9 cellular contexts compared by ENCODE assay signal in genomic region chr12:89350260-89350659, GRCh38. TPM values are rescaled to one million over a fixed set of nuclear protein-coding genes. Genes with fewer than 3 reads are reported as not detected.
DNase-seq lines count a peak whose midpoint lies in the region; ATAC-seq and TF ChIP-seq lines count a peak whose summit lies in the region.
"Had no signal": no experiment of that assay in that cellular context is flagged by ENCODE, and none has a peak within 500 bp of the region (broad histone marks: within the 10 kb centered on the region; RNA-seq: fewer than 3 reads in every experiment).

No MANE protein-coding gene starts in this region.

- no peaks in the 10 kb centered on the region for H3K9me3 Mint-ChIP-seq in naive thymus-derived CD8-positive, alpha-beta T cell

- H3K36me3 ChIP-seq in Karpas-422 (ENCODE audit: insufficient read depth, low read length) = peaks cover 9% of the 10 kb centered on the region; the same call in 1 of the 2 replicates

- peaks cover 37 to 75% (median 61%) of the 10 kb centered on the region in 4 donors for H3K4me1 Mint-ChIP-seq in naive thymus-derived CD8-positive, alpha-beta T cell

- no peaks in the 10 kb centered on the region for H3K9me2 ChIP-seq in Karpas-422 (replicated peaks; ENCODE audit: insufficient read depth, low read length)

- DNase-seq in AG10803 (ENCODE audit: low read depth) (no peak), Karpas-422 (peak; percentile 55), dorsolateral prefrontal cortex (no peak), DMS153 treated with DMSO at 0.1 percent for 48 hours (lab: John Stamatoyannopoulos, UW; ENCODE audit: unreplicated experiment) (no peak), head of caudate nucleus (no peak), KBM-7 (no peak)
- DNase-seq in naive thymus-derived CD8-positive, alpha-beta T cell = no peak
- DNase-seq: NCI-H2107 had no signal

- H3K4me1 ChIP-seq in Karpas-422 (ENCODE audit: low read length) = peaks cover 78% of the 10 kb centered on the region

- H3K27ac ChIP-seq in Karpas-422 (ENCODE audit: low read length) (peak overlapping the region; percentile 94), dorsolateral prefrontal cortex (peak overlapping the region in 58 of 59 donors; percentile 47 to 98 (median 90))

- H3K4me3 Mint-ChIP-seq in naive thymus-derived CD8-positive, alpha-beta T cell = peak overlapping the region in 9 of 10 donors; percentile 80 to 96 (median 90)

- no peaks in the 10 kb centered on the region for H3K9me3 ChIP-seq in Karpas-422 (ENCODE audit: low read length)

- ATAC-seq in naive thymus-derived CD8-positive, alpha-beta T cell = no peak
- no peak for ATAC-seq in GM21619 (IDR thresholded peaks at IDR 0.05; ENCODE audit: unreplicated experiment)

- H3K4me3 ChIP-seq in AG10803 (ENCODE audit: low read length) (peak overlapping the region; percentile 93), Karpas-422 (ENCODE audit: low read length) (peak overlapping the region; percentile 89), dorsolateral prefrontal cortex (peak overlapping the region; percentile 44 to 93 (median 84))

- no peak for TF ChIP-seq CTCF in AG10803 (conservative IDR thresholded peaks at IDR 0.05; ENCODE audit: low read length)
- TF ChIP-seq CTCF in dorsolateral prefrontal cortex (IDR thresholded peaks at IDR 0.05 in 54 of 56, conservative IDR thresholded peaks at IDR 0.05 in 2 of 56; ENCODE audit: low read depth in 1 of 56, partially characterized antibody in 56 of 56) = no peak

- H3K27me3 ChIP-seq in Karpas-422 (ENCODE audit: low read length) (no peaks in the 10 kb centered on the region), dorsolateral prefrontal cortex (peaks cover 0 to 7% (median 0%) of the 10 kb centered on the region in 45 donors)

- H3K36me3 Mint-ChIP-seq in naive thymus-derived CD8-positive, alpha-beta T cell = no peaks in the 10 kb centered on the region

- peak overlapping the region; percentile 88 for H3K9ac ChIP-seq in Karpas-422 (ENCODE audit: low read length)

- POLR2A ChIA-PET in naive thymus-derived CD8-positive, alpha-beta T cell (lab: Charles Lee) = no interaction called here

- H3K27ac Mint-ChIP-seq in naive thymus-derived CD8-positive, alpha-beta T cell = peak overlapping the region in 3 of 10 donors; percentile 26 to 73 (median 31)

- H4K20me1 ChIP-seq in Karpas-422 (ENCODE audit: insufficient read depth, low read depth, low read length) = 0 out of 2 replicates have a peak, but pooled peaks cover 3% of the 10 kb centered on the region

- intact Hi-C loops in dorsolateral prefrontal cortex (cut with DNase I) (loop anchor here (5.0 to 10.0 kb wide), 3 partner anchors 112 to 295 kb away; partner anchors contain the start of gene POC1B (in 2 of the 2)), head of caudate nucleus (cut with DNase I) (loop anchor here (5.0 to 10.0 kb wide), 3 partner anchors 112 to 295 kb away; partner anchors contain the start of gene POC1B)

- H2AFZ ChIP-seq in Karpas-422 (ENCODE audit: low read length) = no peak overlapping the region

- peak overlapping the region; percentile 84 for H3K4me2 ChIP-seq in Karpas-422 (ENCODE audit: low read depth, low read length, poor library complexity, severe bottlenecking)

- H3K79me2 ChIP-seq in Karpas-422 (ENCODE audit: low read length) = peaks cover 38% of the 10 kb centered on the region

- peaks cover 0 to 4% (median 1%) of the 10 kb centered on the region in 5 donors for H3K27me3 Mint-ChIP-seq in naive thymus-derived CD8-positive, alpha-beta T cell

- in situ Hi-C loops in KBM-7 (cut with MboI; ENCODE audit: low pct_unique_long_range_greater_than_20kb, low sequenced_read_pairs) = loop anchor here (25.0 kb wide), 1 partner anchor 313 kb away; no protein-coding TSS in a partner anchor

RNA-seq across cellular contexts. Expression of gene DUSP6, which starts 2.0 kb away (rescaled TPM):
- total RNA-seq in Karpas-422 (2014; rRNA removed; shearing (Covaris generic); ENCODE audit: low replicate concordance) = 67.2 and 109 TPM in 2 replicates
- 10 to 100 TPM in 119 of 120 experiments, 1 to 10 TPM in 1; 8.1 to 87.8 (median 26.2) TPM for total RNA-seq in dorsolateral prefrontal cortex
- 1 to 10 TPM in 1 of 2 experiments, under 1 TPM in 1; 0.57 to 1.4 TPM for total RNA-seq in naive thymus-derived CD8-positive, alpha-beta T cell
- polyA plus RNA-seq in naive thymus-derived CD8-positive, alpha-beta T cell = 1 to 10 TPM in 2 of 3 donors, under 1 TPM in 1; 0.67 to 2.1 (median 1.1) TPM
